19 cellular contexts compared by ENCODE assay signal in the genomic region with DNA sequence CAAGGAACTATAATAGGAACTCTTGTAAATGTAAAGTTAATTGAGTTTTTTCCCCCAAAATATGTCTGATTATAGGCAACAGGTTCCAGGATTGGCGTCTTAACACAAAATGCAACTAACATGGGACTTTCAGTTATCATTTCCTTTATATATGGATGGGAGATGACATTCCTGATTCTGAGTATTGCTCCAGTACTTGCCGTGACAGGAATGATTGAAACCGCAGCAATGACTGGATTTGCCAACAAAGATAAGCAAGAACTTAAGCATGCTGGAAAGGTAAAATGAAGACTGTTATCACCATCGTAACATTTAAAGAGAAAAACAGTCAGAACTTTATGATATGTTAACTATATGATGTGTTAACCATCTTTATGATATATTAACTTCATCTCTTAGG.
A peak's percentile ranks its signal among the peaks of the same experiment; 100 is the strongest.
DNase-seq lines count a peak whose midpoint lies in the region; ATAC-seq and TF ChIP-seq lines count a peak whose summit lies in the region.
"Had no signal": no experiment of that assay in that cellular context is flagged by ENCODE, and none has a peak within 500 bp of the region (broad histone marks: within the 10 kb centered on the region; RNA-seq: fewer than 3 reads in every experiment).

No MANE protein-coding gene starts in this region.

- no peaks in the 10 kb centered on the region for H3K79me2 ChIP-seq in mammary epithelial cell (ENCODE audit: insufficient read depth, low read length)

- H3K4me2 ChIP-seq in mammary epithelial cell (ENCODE audit: insufficient read depth, low read depth, low read length): peak overlapping the region; percentile 23
- H3K4me2 ChIP-seq: A549, BLaER1 had no signal

- H4K20me1 ChIP-seq in mammary epithelial cell (ENCODE audit: insufficient read depth, low read length): no peaks in the 10 kb centered on the region
- H4K20me1 ChIP-seq: BLaER1 had no signal

- H3K4me1 ChIP-seq in mammary epithelial cell (ENCODE audit: insufficient read depth, low read length): peaks cover 5% of the 10 kb centered on the region
- H3K4me1 ChIP-seq: A549, BLaER1 had no signal

- no peaks in the 10 kb centered on the region for H3K27me3 ChIP-seq in mammary epithelial cell (ENCODE audit: insufficient read depth, low read length)
- H3K27me3 ChIP-seq: BLaER1 had no signal

- H2AFZ ChIP-seq in mammary epithelial cell (ENCODE audit: low read depth, low read length): no peak overlapping the region

- BruUV-seq in mammary epithelial cell (replicated peaks; lab: Mats Ljungman, UMichigan) (no TSS peak), MCF 10A (replicated peaks; lab: Mats Ljungman, UMichigan) (no TSS peak)

- H3K4me3 Mint-ChIP-seq in MCF 10A (ENCODE audit: unreplicated experiment): no peak overlapping the region
- H3K4me3 Mint-ChIP-seq in chondrocyte (ENCODE audit: unreplicated experiment): no peak overlapping the region
- H3K4me3 Mint-ChIP-seq: CD14-positive monocyte; CD4-positive, alpha-beta memory T cell; H9 had no signal

- H3K4me1 Mint-ChIP-seq in MCF 10A (ENCODE audit: insufficient read depth, unreplicated experiment) (peaks cover 6% of the 10 kb centered on the region), chondrocyte (ENCODE audit: low read depth) (no peaks in the 10 kb centered on the region)
- H3K4me1 Mint-ChIP-seq: CD14-positive monocyte; CD4-positive, alpha-beta memory T cell had no signal

- intact Hi-C loops in mammary epithelial cell (cut with micrococcal nuclease): no loop called here
- intact Hi-C loops in MCF 10A (cut with micrococcal nuclease): no loop called here

- POLR2A ChIA-PET in MCF 10A (lab: Yijun Ruan, JAX): no interaction called here
- POLR2A ChIA-PET in RWPE1 (lab: Yijun Ruan, JAX; ENCODE audit: low non-redundant PET): no interaction called here

- CTCF ChIA-PET in mammary epithelial cell (lab: Charles Lee; ENCODE audit: low non-redundant PET): no interaction called here
- CTCF ChIA-PET in MCF 10A (lab: Yijun Ruan, JAX): interaction anchor here (1.0 kb wide), 1 partner anchor 34 kb away, joined by 3 read pairs; no protein-coding TSS in a partner anchor
- CTCF ChIA-PET in RWPE1 (lab: Yijun Ruan, JAX): no interaction called here

- WGBS in mammary epithelial cell (ENCODE audit: low coverage, missing lambda C conversion rate): 44% methylated on average over 4 of the region's 4 CpGs

- H3K9me3 Mint-ChIP-seq in MCF 10A (ENCODE audit: unreplicated experiment) (no peaks in the 10 kb centered on the region), chondrocyte (ENCODE audit: low read depth) (no peaks in the 10 kb centered on the region)
- H3K9me3 Mint-ChIP-seq: H9 had no signal

- in situ Hi-C loops in mammary epithelial cell (cut with MboI; ENCODE audit: low sequenced_read_pairs in 2 of 2): no loop called here

- no peak for TF ChIP-seq CTCF in mammary epithelial cell (conservative IDR thresholded peaks at IDR 0.05 in 1 of 2, IDR thresholded peaks at IDR 0.05 in 1 of 2; ENCODE audit: extremely low read depth in 1 of 2, insufficient read depth in 1 of 2, low read depth in 1 of 2, low read length in 2 of 2)
- no peak for TF ChIP-seq CTCF in MCF 10A (IDR thresholded peaks at IDR 0.05; ENCODE audit: unreplicated experiment)
- no peak for TF ChIP-seq CTCF in RWPE1 (conservative IDR thresholded peaks at IDR 0.05; ENCODE audit: low read depth)
- no peak for TF ChIP-seq CTCF in chondrocyte (IDR thresholded peaks at IDR 0.05)

- H3K27ac Mint-ChIP-seq in MCF 10A (ENCODE audit: low read depth, unreplicated experiment) (no peak overlapping the region), chondrocyte (ENCODE audit: unreplicated experiment) (no peak overlapping the region)
- H3K27ac Mint-ChIP-seq: CD14-positive monocyte; CD4-positive, alpha-beta memory T cell; H9 had no signal

- no peak overlapping the region for H3K9ac ChIP-seq in mammary epithelial cell (ENCODE audit: insufficient read depth, low read length)
- H3K9ac ChIP-seq: BLaER1 had no signal

- H3K9me3 ChIP-seq in mammary epithelial cell (replicated peaks; ENCODE audit: insufficient read depth, low read length): no peaks in the 10 kb centered on the region
- H3K9me3 ChIP-seq: A549, BLaER1 had no signal

- H3K27ac ChIP-seq in mammary epithelial cell (ENCODE audit: insufficient read depth, low read depth, low read length): peak overlapping the region; percentile 29
- no peak overlapping the region for H3K27ac ChIP-seq in RWPE1
- no peak overlapping the region for H3K27ac ChIP-seq in epithelial cell of prostate
- H3K27ac ChIP-seq: 22Rv1, A549, BLaER1, HL-60 had no signal

- H3K27me3 Mint-ChIP-seq in MCF 10A (ENCODE audit: insufficient read depth, unreplicated experiment): no peaks in the 10 kb centered on the region
- H3K27me3 Mint-ChIP-seq in chondrocyte (ENCODE audit: low read depth): no peaks in the 10 kb centered on the region
- H3K27me3 Mint-ChIP-seq: CD4-positive, alpha-beta memory T cell had no signal

- no peaks in the 10 kb centered on the region for H3K36me3 ChIP-seq in mammary epithelial cell (ENCODE audit: insufficient read depth, low read length)
- H3K36me3 ChIP-seq: BLaER1 had no signal

- no peak overlapping the region for H3K4me3 ChIP-seq in mammary epithelial cell (replicated peaks in 1 of 3; ENCODE audit: insufficient read depth in 1 of 3, low read depth in 2 of 3, low read length in 3 of 3)
- H3K4me3 ChIP-seq: A549, BLaER1 had no signal

- H3K36me3 Mint-ChIP-seq in MCF 10A (ENCODE audit: insufficient read depth, unreplicated experiment) (no peaks in the 10 kb centered on the region), chondrocyte (ENCODE audit: low read depth) (no peaks in the 10 kb centered on the region)
- H3K36me3 Mint-ChIP-seq: CD14-positive monocyte; CD4-positive, alpha-beta memory T cell had no signal

- DNase-seq in mammary epithelial cell: peak; percentile 85
- no peak for DNase-seq in MCF 10A (ENCODE audit: unreplicated experiment)
- peak; percentile 29 for DNase-seq in RWPE1 (ENCODE audit: low spot score)
- DNase-seq in epithelial cell of prostate (ENCODE audit: low read depth, low spot score): peak; percentile 36
- DNase-seq in chondrocyte (ENCODE audit: low spot score): no peak
- no peak for DNase-seq in activated naive CD4-positive, alpha-beta T cell treated with Interleukin-2 at 50 U/mL for 16 hours
- DNase-seq: CD4-positive, alpha-beta memory T cell; DMS153; DMS79; GF-D8; GOT3; H9; IMR-90 had no signal

- dilution Hi-C loops in mammary epithelial cell (cut with HindIII; ENCODE audit: low sequenced_read_pairs): no loop called here

- no peak for ATAC-seq in GM21423 (IDR thresholded peaks at IDR 0.05; ENCODE audit: unreplicated experiment)
- ATAC-seq: A549 had no signal

Comparison
In these comparisons a context has a peak if more than half of its experiments do, and no peak if none do; other contexts are left out.
1. DNase-seq: peak in mammary epithelial cell (single experiment), RWPE1 (single experiment) and epithelial cell of prostate (single experiment); none in MCF 10A (single experiment), chondrocyte (single experiment) and activated naive CD4-positive, alpha-beta T cell treated with Interleukin-2 at 50 U/mL for 16 hours (single experiment).